ENCODE assay signal across 8 cellular contexts in the genomic region with DNA sequence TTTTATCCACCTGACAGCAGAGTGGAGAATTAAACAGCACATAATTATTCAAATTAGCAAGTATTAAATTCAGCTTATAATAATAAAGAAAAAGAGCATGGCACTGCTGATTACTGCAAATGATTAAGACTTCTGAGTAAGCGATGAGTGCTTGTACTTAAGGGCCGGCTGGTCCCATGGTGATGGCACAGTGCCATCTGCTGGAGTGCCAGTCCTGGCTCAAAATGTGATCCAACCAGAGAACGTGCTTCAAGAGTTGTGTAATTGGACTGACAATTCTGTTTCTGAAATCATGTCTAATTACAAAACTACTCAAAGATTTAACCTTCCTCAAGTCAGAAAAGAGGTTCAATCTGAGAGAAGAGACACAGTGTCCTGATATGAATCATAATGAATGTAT.
DNase-seq lines count a peak whose midpoint lies in the region; ATAC-seq and TF ChIP-seq lines count a peak whose summit lies in the region.

No MANE protein-coding gene starts in this region.

- H3K36me3 ChIP-seq in transverse colon, result no peaks in the 10 kb centered on the region

- no peak for TF ChIP-seq POLR2A in transverse colon (IDR thresholded peaks at IDR 0.05)

- peaks cover 6% of the 10 kb centered on the region for H3K27me3 Mint-ChIP-seq in activated naive CD8-positive, alpha-beta T cell treated with anti-CD3 and anti-CD28 coated beads for 36 hours
- H3K27me3 Mint-ChIP-seq in immature natural killer cell (ENCODE audit: low read depth in 3 of 3), result peaks cover 0 to 5% (median 0%) of the 10 kb centered on the region in 3 donors

- no peak overlapping the region for H3K27ac ChIP-seq in transverse colon

- no peak overlapping the region for H3K4me3 Mint-ChIP-seq in activated naive CD8-positive, alpha-beta T cell treated with anti-CD3 and anti-CD28 coated beads for 36 hours
- H3K4me3 Mint-ChIP-seq in immature natural killer cell, result no peak overlapping the region

- in situ Hi-C loops in transverse colon (cut with MboI; ENCODE audit: low pct_ligation_motif_present in 1 of 4, low pct_unique_long_range_greater_than_20kb in 1 of 4, low sequenced_read_pairs in 3 of 4), result no loop called here

- H3K9me3 Mint-ChIP-seq in activated naive CD8-positive, alpha-beta T cell treated with anti-CD3 and anti-CD28 coated beads for 36 hours, result no peaks in the 10 kb centered on the region
- H3K9me3 Mint-ChIP-seq in immature natural killer cell, result no peaks in the 10 kb centered on the region

- no peaks in the 10 kb centered on the region for H3K4me1 Mint-ChIP-seq in activated naive CD8-positive, alpha-beta T cell treated with anti-CD3 and anti-CD28 coated beads for 36 hours
- H3K4me1 Mint-ChIP-seq in immature natural killer cell, result no peaks in the 10 kb centered on the region

- no peak overlapping the region for H3K4me3 ChIP-seq in transverse colon

- peak in 2 of 5 experiments; percentile 14 to 22 for TF ChIP-seq CTCF in transverse colon (IDR thresholded peaks at IDR 0.05)

- ATAC-seq in GM18502 (IDR thresholded peaks at IDR 0.05; ENCODE audit: poor library complexity, unreplicated experiment) (peak; percentile 78), HG03432 (IDR thresholded peaks at IDR 0.05; ENCODE audit: unreplicated experiment) (peak; percentile 72)

- DNase-seq in AML-193 (lab: John Stamatoyannopoulos, UW), result peak; percentile 18 to 70
- peak; percentile 72 to 87 for DNase-seq in NCI-H524 (lab: John Stamatoyannopoulos, UW)
- peak; percentile 12 for DNase-seq in activated naive CD8-positive, alpha-beta T cell treated with anti-CD3 and anti-CD28 coated beads for 36 hours
- DNase-seq in immature natural killer cell, result peak; percentile 9 to 48 (median 47)
- DNase-seq in transverse colon, result peak; percentile 12
- no peak for DNase-seq in activated effector memory CD4-positive, alpha-beta T cell treated with anti-CD3 and anti-CD28 coated beads, Interleukin-2, amount 50 U/mL, for 16 hours

- no peak overlapping the region for H3K27ac Mint-ChIP-seq in activated naive CD8-positive, alpha-beta T cell treated with anti-CD3 and anti-CD28 coated beads for 36 hours
- no peak overlapping the region for H3K27ac Mint-ChIP-seq in immature natural killer cell

- TF ChIP-seq EP300 in transverse colon (IDR thresholded peaks at IDR 0.05; ENCODE audit: low read depth), result no peak

- 13 to 24% methylated on average over 3 of the region's 3 CpGs for WGBS in transverse colon (ENCODE audit: low coverage in 1 of 2), 2 donors

- no peaks in the 10 kb centered on the region for H3K27me3 ChIP-seq in transverse colon

- H3K9me3 ChIP-seq in transverse colon, result no peaks in the 10 kb centered on the region

- intact Hi-C loops in transverse colon (cut with DNase I; ENCODE audit: low total_unique reads), result no loop called here

- no peaks in the 10 kb centered on the region for H3K4me1 ChIP-seq in transverse colon

- no peaks in the 10 kb centered on the region for H3K36me3 Mint-ChIP-seq in activated naive CD8-positive, alpha-beta T cell treated with anti-CD3 and anti-CD28 coated beads for 36 hours
- no peaks in the 10 kb centered on the region for H3K36me3 Mint-ChIP-seq in immature natural killer cell
